ENCODE assay signal across 8 cellular contexts in genomic region chr5:154179846-154180710, GRCh38. TPM values are rescaled to one million over a fixed set of nuclear protein-coding genes. Genes with fewer than 3 reads are reported as not detected.
DNase-seq lines count a peak whose midpoint lies in the region; ATAC-seq and TF ChIP-seq lines count a peak whose summit lies in the region.

No MANE protein-coding gene starts in this region.

- no peaks in the 10 kb centered on the region for H3K4me1 ChIP-seq in left lung

- H3K9me3 ChIP-seq in left lung: no peaks in the 10 kb centered on the region

- peak; percentile 94 for ATAC-seq in left lung

- no peak overlapping the region for H3K4me3 ChIP-seq in AG09309 (ENCODE audit: control insufficient read depth, low read depth, low read length)
- H3K4me3 ChIP-seq in left lung: no peak overlapping the region

- no peak overlapping the region for H3K4me3 Mint-ChIP-seq in type B pancreatic cell

- H3K27me3 Mint-ChIP-seq in type B pancreatic cell: peaks cover 67% of the 10 kb centered on the region

- no peaks in the 10 kb centered on the region for H3K36me3 ChIP-seq in left lung

- intact Hi-C loops in left lung (cut with DNase I): no loop called here

- no peaks in the 10 kb centered on the region for H3K9me3 Mint-ChIP-seq in type B pancreatic cell

- H3K36me3 Mint-ChIP-seq in type B pancreatic cell: no peaks in the 10 kb centered on the region

- H3K4me1 Mint-ChIP-seq in type B pancreatic cell (ENCODE audit: unreplicated experiment): no peaks in the 10 kb centered on the region

- TF ChIP-seq CTCF in AG09309 (IDR thresholded peaks at IDR 0.05; ENCODE audit: control insufficient read depth, insufficient read depth, low read depth, low read length, missing control alignments): peak; percentile 87
- TF ChIP-seq CTCF in GM10266 (IDR thresholded peaks at IDR 0.05; ENCODE audit: control insufficient read depth, insufficient read depth, low read depth, missing control alignments): peak; percentile 76
- peak; percentile 71 to 85 for TF ChIP-seq CTCF in left lung (IDR thresholded peaks at IDR 0.05)
- peak; percentile 84 for TF ChIP-seq CTCF in type B pancreatic cell (conservative IDR thresholded peaks at IDR 0.05)

- no peak overlapping the region for H3K27ac Mint-ChIP-seq in type B pancreatic cell

- H3K27ac ChIP-seq in left lung: no peak overlapping the region

- DNase-seq in AG09309 (ENCODE audit: low read depth): no peak
- DNase-seq in GM10266 (ENCODE audit: extremely low spot score): peak; percentile 72
- peak; percentile 66 for DNase-seq in HCEC 1CT
- peak; percentile 73 for DNase-seq in LoVo (ENCODE audit: low spot score)
- peak; percentile 54 for DNase-seq in SHP77 treated with DMSO at 0.1 percent for 48 hours (lab: John Stamatoyannopoulos, UW)
- peak; percentile 72 for DNase-seq in cerebellar cortex (ENCODE audit: low spot score)
- DNase-seq in left lung: no peak
- no peak for DNase-seq in type B pancreatic cell (ENCODE audit: extremely low spot score, unreplicated experiment)

- H3K27me3 ChIP-seq in left lung: no peaks in the 10 kb centered on the region

RNA-seq across cellular contexts. Expression of gene GALNT10, which starts 10.5 kb away (rescaled TPM):
- total RNA-seq in left lung (100 to 1,000 TPM in 1 of 2 donors, 10 to 100 TPM in 1; 65.3 to 117 TPM), type B pancreatic cell (ENCODE audit: low replicate concordance) (18.2 and 23.0 TPM in 2 replicates)

Comparison
In these comparisons a context has a peak if more than half of its experiments do, and no peak if none do; other contexts are left out.
1. DNase-seq: peak in GM10266 (single experiment), HCEC 1CT (single experiment), LoVo (single experiment), SHP77 treated with DMSO at 0.1 percent for 48 hours (single experiment) and cerebellar cortex (single experiment); none in AG09309 (single experiment), left lung (0 of 2) and type B pancreatic cell (single experiment).
2. Peak in every context shown above with its lines, with median percentiles within 50 percentile points of each other: CTCF ChIP-seq.